11 cellular contexts compared by ENCODE assay signal in the genomic region with DNA sequence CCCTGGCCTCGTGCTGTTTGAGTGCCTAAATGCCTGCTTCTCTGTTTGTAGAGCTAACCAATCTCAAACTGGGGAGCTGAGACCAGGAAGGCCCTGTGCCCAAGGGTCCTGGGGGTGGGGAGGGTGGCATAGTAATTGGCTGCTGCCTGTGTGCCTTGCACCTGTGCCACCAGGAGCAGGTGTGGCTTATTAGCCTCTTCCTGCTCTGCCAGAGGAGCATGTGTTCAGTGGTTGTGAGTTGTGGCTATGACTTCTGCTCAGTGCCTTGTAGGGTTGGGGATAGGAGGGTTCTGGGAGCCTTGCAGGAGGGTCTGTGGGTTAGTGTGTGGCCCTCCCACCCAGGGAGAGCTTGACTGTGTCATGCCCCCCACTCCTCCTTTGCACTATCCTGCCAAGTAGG.
A peak's percentile ranks its signal among the peaks of the same experiment; 100 is the strongest.
DNase-seq lines count a peak whose midpoint lies in the region; ATAC-seq and TF ChIP-seq lines count a peak whose summit lies in the region.
"Had no signal": no experiment of that assay in that cellular context is flagged by ENCODE, and none has a peak within 500 bp of the region (broad histone marks: within the 10 kb centered on the region; RNA-seq: fewer than 3 reads in every experiment).

No MANE protein-coding gene starts in this region.

- H3K27me3 Mint-ChIP-seq in brain (peaks cover 13% of the 10 kb centered on the region), natural killer cell (ENCODE audit: low read depth in 2 of 2) (no peaks in the 10 kb centered on the region)

- H3K9me3 ChIP-seq in left ventricle myocardium inferior (replicated peaks) (no peaks in the 10 kb centered on the region), vagina (no peaks in the 10 kb centered on the region)

- H3K36me3 Mint-ChIP-seq in brain, result no peaks in the 10 kb centered on the region
- no peaks in the 10 kb centered on the region for H3K36me3 Mint-ChIP-seq in natural killer cell

- H3K4me1 Mint-ChIP-seq in brain (peaks cover 100% of the 10 kb centered on the region), natural killer cell (peaks cover 97 to 99% of the 10 kb centered on the region in 2 donors)
- H3K4me1 Mint-ChIP-seq: endodermal cell had no signal

- H3K27ac ChIP-seq in left ventricle myocardium inferior (replicated peaks) (peak overlapping the region; percentile 100), vagina (peak overlapping the region; percentile 95)

- peak overlapping the region; percentile 72 to 97 (median 86) for H3K27ac Mint-ChIP-seq in brain
- peak overlapping the region; percentile 61 to 85 for H3K27ac Mint-ChIP-seq in natural killer cell
- H3K27ac Mint-ChIP-seq: endodermal cell had no signal

- no peak for ATAC-seq in natural killer cell
- no peak for ATAC-seq in HG03342 (IDR thresholded peaks at IDR 0.05; ENCODE audit: unreplicated experiment)
- no peak for ATAC-seq in GM18519 (IDR thresholded peaks at IDR 0.05; ENCODE audit: low FRiP score, unreplicated experiment)

- H3K36me3 ChIP-seq in left ventricle myocardium inferior (no peaks in the 10 kb centered on the region), vagina (no peaks in the 10 kb centered on the region)

- H3K4me1 ChIP-seq in left ventricle myocardium inferior (peaks cover 100% of the 10 kb centered on the region), vagina (peaks cover 96% of the 10 kb centered on the region)

- no peak overlapping the region for H3K4me3 ChIP-seq in left ventricle myocardium inferior
- no peak overlapping the region for H3K4me3 ChIP-seq in vagina

- TF ChIP-seq POLR2A in vagina (IDR thresholded peaks at IDR 0.05), result no peak

- peak overlapping the region in 3 of 5 experiments; percentile 7 to 25 (median 23) for H3K4me3 Mint-ChIP-seq in brain
- peak overlapping the region; percentile 73 for H3K4me3 Mint-ChIP-seq in natural killer cell
- H3K4me3 Mint-ChIP-seq: endodermal cell had no signal

- no peaks in the 10 kb centered on the region for H3K27me3 ChIP-seq in left ventricle myocardium inferior (ENCODE audit: low read depth)
- H3K27me3 ChIP-seq in vagina, result no peaks in the 10 kb centered on the region

- H3K9me3 Mint-ChIP-seq in brain (peaks cover 0 to 3% (median 0%) of the 10 kb centered on the region in 5 experiments), natural killer cell (no peaks in the 10 kb centered on the region)
- H3K9me3 Mint-ChIP-seq: endodermal cell had no signal

- intact Hi-C loops in left ventricle myocardium inferior (cut with micrococcal nuclease) (no loop called here), cardiac septum (cut with DNase I) (no loop called here), natural killer cell (cut with micrococcal nuclease) (no loop called here), vagina (cut with DNase I) (loop anchor here (10.0 kb wide), 1 partner anchor 86 kb away; no protein-coding TSS in a partner anchor)

- TF ChIP-seq CTCF in left ventricle myocardium inferior (IDR thresholded peaks at IDR 0.05; ENCODE audit: borderline replicate concordance), result no peak
- TF ChIP-seq CTCF in brain (conservative IDR thresholded peaks at IDR 0.05), result no peak
- TF ChIP-seq CTCF in natural killer cell (IDR thresholded peaks at IDR 0.05), result no peak
- TF ChIP-seq CTCF in vagina (IDR thresholded peaks at IDR 0.05), result no peak

- DNase-seq in left ventricle myocardium inferior (no peak), cardiac septum (ENCODE audit: low spot score) (no peak), natural killer cell (no peak), vagina (ENCODE audit: extremely low spot score in 2 of 2) (no peak), NCI-H146 (lab: John Stamatoyannopoulos, UW) (no peak)
- DNase-seq: activated T-cell treated with anti-CD3 and anti-CD28 coated beads, Interleukin-2, amount 50 U/mL, for 1 hour; endodermal cell; NCI-H1930 had no signal
